In the genomic region with DNA sequence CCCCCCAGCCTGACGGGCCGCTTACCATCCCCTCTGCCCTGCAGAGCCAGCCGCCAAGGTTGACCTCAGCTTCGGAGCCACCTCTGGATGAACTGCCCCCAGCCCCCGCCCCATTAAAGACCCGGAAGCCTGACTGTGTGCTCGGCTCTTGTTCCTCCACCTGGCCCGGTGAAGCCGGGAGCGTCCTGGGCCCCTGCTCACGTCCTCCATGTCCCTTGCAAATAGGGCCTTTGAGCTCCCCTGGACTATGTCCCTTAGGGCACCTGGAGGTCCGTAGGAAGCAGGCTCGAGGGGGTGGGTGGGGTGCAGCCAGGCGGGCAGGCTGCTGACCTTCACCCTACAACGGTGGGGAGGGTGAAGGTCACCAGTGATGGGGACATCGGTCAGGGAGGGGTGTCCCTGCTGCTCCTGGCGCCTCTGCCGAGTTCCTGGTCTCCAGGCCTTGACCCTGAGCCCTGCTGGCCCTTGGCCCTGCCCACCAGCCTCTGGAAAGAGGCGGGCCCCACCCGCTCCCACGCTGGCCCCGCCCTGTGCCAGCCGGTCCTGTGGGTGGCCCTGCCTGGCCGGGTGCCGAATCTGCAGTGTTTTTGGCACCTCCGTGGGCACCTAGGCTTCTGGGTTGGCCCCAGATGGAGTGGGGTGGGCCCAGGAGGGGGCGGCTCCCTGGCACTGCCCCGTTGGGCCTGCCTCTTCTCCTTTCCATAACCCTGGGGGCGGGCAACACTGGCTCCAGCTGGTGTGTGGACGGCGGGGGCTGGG, we compare ENCODE assay signal across 1 cellular context.
TF ChIP-seq lines count a peak whose summit lies in the region.

No MANE protein-coding gene starts in this region.

TF ChIP-seq in HepG2, 621 proteins besides CTCF, POLR2A, EP300 and RAD21 (continued from another document and continues in another):
- TF ChIP-seq GRHL1 (CRISPR knock-in tag; conservative IDR thresholded peaks at IDR 0.05) (no peak), ZFP91 (CRISPR knock-in tag; IDR thresholded peaks at IDR 0.05; ENCODE audit: borderline replicate concordance) (peak; percentile 92), ZNF33A (CRISPR knock-in tag; IDR thresholded peaks at IDR 0.05; ENCODE audit: borderline replicate concordance) (no peak), ELF3 (CRISPR knock-in tag; IDR thresholded peaks at IDR 0.05) (peak; percentile 95), ZSCAN30 (CRISPR knock-in tag; IDR thresholded peaks at IDR 0.05) (no peak), ZNF280B (CRISPR knock-in tag; IDR thresholded peaks at IDR 0.05; ENCODE audit: borderline replicate concordance) (no peak), ZNF691 (CRISPR knock-in tag; IDR thresholded peaks at IDR 0.05; ENCODE audit: borderline replicate concordance, low read depth) (peak; percentile 62), ZNF18 (CRISPR knock-in tag; IDR thresholded peaks at IDR 0.05; ENCODE audit: insufficient replicate concordance) (no peak), NFE2L2 (IDR thresholded peaks at IDR 0.05; ENCODE audit: low read length) (no peak), REL (CRISPR knock-in tag; conservative IDR thresholded peaks at IDR 0.05) (0 out of 2 replicates have a peak, but pooled peaks have one; percentile 42), NFYC (CRISPR knock-in tag; IDR thresholded peaks at IDR 0.05) (peak; percentile 33; the same call in 1 of the 2 replicates), JARID2 (CRISPR knock-in tag; IDR thresholded peaks at IDR 0.05; ENCODE audit: insufficient replicate concordance) (no peak), MYNN (CRISPR knock-in tag; IDR thresholded peaks at IDR 0.05; ENCODE audit: low read depth) (no peak), ZNF17 (CRISPR knock-in tag; IDR thresholded peaks at IDR 0.05) (no peak), SMAD1 (CRISPR knock-in tag; IDR thresholded peaks at IDR 0.05; ENCODE audit: borderline replicate concordance, low read depth) (0 out of 2 replicates have a peak, but pooled peaks have one; percentile 25), ZNF230 (CRISPR knock-in tag; IDR thresholded peaks at IDR 0.05) (peak; percentile 76; the same call in 1 of the 2 replicates), POGZ (CRISPR knock-in tag; IDR thresholded peaks at IDR 0.05) (no peak; the same call in 1 of the 2 replicates), TCF7 (IDR thresholded peaks at IDR 0.05; ENCODE audit: low read depth) (no peak), ZNF251 (CRISPR knock-in tag; IDR thresholded peaks at IDR 0.05) (no peak), ATF1 (CRISPR knock-in tag; IDR thresholded peaks at IDR 0.05) (peak; percentile 40; the same call in 1 of the 2 replicates), U2AF2 (IDR thresholded peaks at IDR 0.05; ENCODE audit: low read depth, low read length) (no peak), ATM (IDR thresholded peaks at IDR 0.05; ENCODE audit: borderline replicate concordance) (no peak), PTBP1 (IDR thresholded peaks at IDR 0.05; ENCODE audit: low read depth, low read length, poor library complexity, severe bottlenecking) (no peak), SIN3A (IDR thresholded peaks at IDR 0.05; ENCODE audit: borderline replicate concordance, low read depth, low read length) (no peak; the same call in 1 of the 2 replicates), TARDBP (CRISPR knock-in tag; IDR thresholded peaks at IDR 0.05) (peak; percentile 87), ZFY (CRISPR knock-in tag; IDR thresholded peaks at IDR 0.05) (peak; percentile 41; the same call in 1 of the 2 replicates)
- TF ChIP-seq, protein P1, sequence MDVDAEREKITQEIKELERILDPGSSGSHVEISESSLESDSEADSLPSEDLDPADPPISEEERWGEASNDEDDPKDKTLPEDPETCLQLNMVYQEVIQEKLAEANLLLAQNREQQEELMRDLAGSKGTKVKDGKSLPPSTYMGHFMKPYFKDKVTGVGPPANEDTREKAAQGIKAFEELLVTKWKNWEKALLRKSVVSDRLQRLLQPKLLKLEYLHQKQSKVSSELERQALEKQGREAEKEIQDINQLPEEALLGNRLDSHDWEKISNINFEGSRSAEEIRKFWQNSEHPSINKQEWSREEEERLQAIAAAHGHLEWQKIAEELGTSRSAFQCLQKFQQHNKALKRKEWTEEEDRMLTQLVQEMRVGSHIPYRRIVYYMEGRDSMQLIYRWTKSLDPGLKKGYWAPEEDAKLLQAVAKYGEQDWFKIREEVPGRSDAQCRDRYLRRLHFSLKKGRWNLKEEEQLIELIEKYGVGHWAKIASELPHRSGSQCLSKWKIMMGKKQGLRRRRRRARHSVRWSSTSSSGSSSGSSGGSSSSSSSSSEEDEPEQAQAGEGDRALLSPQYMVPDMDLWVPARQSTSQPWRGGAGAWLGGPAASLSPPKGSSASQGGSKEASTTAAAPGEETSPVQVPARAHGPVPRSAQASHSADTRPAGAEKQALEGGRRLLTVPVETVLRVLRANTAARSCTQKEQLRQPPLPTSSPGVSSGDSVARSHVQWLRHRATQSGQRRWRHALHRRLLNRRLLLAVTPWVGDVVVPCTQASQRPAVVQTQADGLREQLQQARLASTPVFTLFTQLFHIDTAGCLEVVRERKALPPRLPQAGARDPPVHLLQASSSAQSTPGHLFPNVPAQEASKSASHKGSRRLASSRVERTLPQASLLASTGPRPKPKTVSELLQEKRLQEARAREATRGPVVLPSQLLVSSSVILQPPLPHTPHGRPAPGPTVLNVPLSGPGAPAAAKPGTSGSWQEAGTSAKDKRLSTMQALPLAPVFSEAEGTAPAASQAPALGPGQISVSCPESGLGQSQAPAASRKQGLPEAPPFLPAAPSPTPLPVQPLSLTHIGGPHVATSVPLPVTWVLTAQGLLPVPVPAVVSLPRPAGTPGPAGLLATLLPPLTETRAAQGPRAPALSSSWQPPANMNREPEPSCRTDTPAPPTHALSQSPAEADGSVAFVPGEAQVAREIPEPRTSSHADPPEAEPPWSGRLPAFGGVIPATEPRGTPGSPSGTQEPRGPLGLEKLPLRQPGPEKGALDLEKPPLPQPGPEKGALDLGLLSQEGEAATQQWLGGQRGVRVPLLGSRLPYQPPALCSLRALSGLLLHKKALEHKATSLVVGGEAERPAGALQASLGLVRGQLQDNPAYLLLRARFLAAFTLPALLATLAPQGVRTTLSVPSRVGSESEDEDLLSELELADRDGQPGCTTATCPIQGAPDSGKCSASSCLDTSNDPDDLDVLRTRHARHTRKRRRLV (CRISPR knock-in tag; IDR thresholded peaks at IDR 0.05) = peak; percentile 71; the same call in 1 of the 2 replicates
- TF ChIP-seq, protein P2, sequence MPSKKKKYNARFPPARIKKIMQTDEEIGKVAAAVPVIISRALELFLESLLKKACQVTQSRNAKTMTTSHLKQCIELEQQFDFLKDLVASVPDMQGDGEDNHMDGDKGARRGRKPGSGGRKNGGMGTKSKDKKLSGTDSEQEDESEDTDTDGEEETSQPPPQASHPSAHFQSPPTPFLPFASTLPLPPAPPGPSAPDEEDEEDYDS (CRISPR knock-in tag; IDR thresholded peaks at IDR 0.05) = peak; percentile 73; the same call in 1 of the 2 replicates
- TF ChIP-seq, protein P3, sequence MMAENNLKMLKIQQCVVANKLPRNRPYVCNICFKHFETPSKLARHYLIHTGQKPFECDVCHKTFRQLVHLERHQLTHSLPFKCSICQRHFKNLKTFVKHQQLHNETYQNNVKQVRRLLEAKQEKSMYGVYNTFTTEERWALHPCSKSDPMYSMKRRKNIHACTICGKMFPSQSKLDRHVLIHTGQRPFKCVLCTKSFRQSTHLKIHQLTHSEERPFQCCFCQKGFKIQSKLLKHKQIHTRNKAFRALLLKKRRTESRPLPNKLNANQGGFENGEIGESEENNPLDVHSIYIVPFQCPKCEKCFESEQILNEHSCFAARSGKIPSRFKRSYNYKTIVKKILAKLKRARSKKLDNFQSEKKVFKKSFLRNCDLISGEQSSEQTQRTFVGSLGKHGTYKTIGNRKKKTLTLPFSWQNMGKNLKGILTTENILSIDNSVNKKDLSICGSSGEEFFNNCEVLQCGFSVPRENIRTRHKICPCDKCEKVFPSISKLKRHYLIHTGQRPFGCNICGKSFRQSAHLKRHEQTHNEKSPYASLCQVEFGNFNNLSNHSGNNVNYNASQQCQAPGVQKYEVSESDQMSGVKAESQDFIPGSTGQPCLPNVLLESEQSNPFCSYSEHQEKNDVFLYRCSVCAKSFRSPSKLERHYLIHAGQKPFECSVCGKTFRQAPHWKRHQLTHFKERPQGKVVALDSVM (CRISPR knock-in tag; IDR thresholded peaks at IDR 0.05) = peak; percentile 58
- TF ChIP-seq, protein P4, sequence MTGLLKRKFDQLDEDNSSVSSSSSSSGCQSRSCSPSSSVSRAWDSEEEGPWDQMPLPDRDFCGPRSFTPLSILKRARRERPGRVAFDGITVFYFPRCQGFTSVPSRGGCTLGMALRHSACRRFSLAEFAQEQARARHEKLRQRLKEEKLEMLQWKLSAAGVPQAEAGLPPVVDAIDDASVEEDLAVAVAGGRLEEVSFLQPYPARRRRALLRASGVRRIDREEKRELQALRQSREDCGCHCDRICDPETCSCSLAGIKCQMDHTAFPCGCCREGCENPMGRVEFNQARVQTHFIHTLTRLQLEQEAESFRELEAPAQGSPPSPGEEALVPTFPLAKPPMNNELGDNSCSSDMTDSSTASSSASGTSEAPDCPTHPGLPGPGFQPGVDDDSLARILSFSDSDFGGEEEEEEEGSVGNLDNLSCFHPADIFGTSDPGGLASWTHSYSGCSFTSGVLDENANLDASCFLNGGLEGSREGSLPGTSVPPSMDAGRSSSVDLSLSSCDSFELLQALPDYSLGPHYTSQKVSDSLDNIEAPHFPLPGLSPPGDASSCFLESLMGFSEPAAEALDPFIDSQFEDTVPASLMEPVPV (CRISPR knock-in tag; IDR thresholded peaks at IDR 0.05) = no peak
- TF ChIP-seq, protein P5, sequence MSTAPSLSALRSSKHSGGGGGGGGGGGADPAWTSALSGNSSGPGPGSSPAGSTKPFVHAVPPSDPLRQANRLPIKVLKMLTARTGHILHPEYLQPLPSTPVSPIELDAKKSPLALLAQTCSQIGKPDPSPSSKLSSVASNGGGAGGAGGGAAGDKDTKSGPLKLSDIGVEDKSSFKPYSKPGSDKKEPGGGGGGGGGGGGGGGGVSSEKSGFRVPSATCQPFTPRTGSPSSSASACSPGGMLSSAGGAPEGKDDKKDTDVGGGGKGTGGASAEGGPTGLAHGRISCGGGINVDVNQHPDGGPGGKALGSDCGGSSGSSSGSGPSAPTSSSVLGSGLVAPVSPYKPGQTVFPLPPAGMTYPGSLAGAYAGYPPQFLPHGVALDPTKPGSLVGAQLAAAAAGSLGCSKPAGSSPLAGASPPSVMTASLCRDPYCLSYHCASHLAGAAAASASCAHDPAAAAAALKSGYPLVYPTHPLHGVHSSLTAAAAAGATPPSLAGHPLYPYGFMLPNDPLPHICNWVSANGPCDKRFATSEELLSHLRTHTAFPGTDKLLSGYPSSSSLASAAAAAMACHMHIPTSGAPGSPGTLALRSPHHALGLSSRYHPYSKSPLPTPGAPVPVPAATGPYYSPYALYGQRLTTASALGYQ (CRISPR knock-in tag; IDR thresholded peaks at IDR 0.05) = peak; percentile 83
- TF ChIP-seq, protein P6, sequence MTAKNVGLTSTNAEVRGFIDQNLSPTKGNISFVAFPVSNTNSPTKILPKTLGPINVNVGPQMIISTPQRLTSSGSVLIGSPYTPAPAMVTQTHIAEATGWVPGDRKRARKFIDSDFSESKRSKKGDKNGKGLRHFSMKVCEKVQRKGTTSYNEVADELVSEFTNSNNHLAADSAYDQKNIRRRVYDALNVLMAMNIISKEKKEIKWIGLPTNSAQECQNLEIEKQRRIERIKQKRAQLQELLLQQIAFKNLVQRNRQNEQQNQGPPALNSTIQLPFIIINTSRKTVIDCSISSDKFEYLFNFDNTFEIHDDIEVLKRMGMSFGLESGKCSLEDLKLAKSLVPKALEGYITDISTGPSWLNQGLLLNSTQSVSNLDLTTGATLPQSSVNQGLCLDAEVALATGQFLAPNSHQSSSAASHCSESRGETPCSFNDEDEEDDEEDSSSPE (CRISPR knock-in tag; IDR thresholded peaks at IDR 0.05) = peak; percentile 80
